18 cellular contexts compared by ENCODE assay signal in the genomic region with DNA sequence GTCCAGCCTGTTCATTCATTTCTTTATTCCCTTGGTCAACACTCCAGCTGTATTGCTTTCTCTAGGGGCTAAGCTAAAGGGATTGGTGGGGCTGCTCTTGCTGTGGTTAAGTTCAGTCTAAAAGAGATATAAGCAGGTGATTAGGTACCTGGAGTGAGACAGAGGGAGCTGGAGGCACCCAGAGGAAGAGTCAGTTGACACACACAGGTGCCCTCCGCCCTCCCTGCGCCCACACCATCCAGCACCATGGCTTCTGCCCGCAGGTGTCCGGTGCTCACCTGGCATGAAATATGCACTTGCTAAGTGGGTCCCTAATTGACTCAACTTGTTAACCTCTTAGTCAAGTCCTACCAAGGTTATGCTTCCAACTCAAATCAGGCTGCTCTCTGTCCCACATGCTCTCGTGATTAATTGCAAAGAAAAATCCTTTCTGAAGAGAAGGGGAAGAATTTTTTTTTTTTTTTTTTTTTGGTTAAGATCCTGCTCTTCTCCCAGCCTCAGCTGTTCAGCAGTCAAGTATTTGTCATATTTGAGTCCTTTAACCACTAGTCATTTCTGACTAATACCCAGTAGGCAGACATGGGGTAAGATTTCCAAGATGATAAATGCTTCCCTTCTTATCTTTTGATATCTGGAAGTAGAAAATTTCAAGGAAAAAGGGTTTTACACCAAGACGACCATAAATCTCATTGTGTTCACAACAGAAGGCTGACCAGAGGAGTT.
A peak's percentile ranks its signal among the peaks of the same experiment; 100 is the strongest.
DNase-seq lines count a peak whose midpoint lies in the region; ATAC-seq and TF ChIP-seq lines count a peak whose summit lies in the region.
"Had no signal": no experiment of that assay in that cellular context is flagged by ENCODE, and none has a peak within 500 bp of the region (broad histone marks: within the 10 kb centered on the region; RNA-seq: fewer than 3 reads in every experiment).

No MANE protein-coding gene starts in this region.

- no peak overlapping the region for H3K9ac ChIP-seq in neural progenitor cell
- H3K9ac ChIP-seq: GM23248 had no signal

- POLR2A ChIA-PET in RWPE1 (lab: Yijun Ruan, JAX; ENCODE audit: low non-redundant PET), result interaction anchor here (0.6 kb wide), 1 partner anchor 191 kb away, joined by 8 read pairs; no protein-coding TSS in a partner anchor

- peak overlapping the region; percentile 11 for H3K4me3 Mint-ChIP-seq in neural progenitor cell
- H3K4me3 Mint-ChIP-seq: CD4-positive, CD25-positive, alpha-beta regulatory T cell had no signal

- no peaks in the 10 kb centered on the region for H3K79me2 ChIP-seq in neural progenitor cell (ENCODE audit: low read depth)

- H3K9me3 Mint-ChIP-seq in neural progenitor cell, result peaks cover 9% of the 10 kb centered on the region
- H3K9me3 Mint-ChIP-seq: CD4-positive, CD25-positive, alpha-beta regulatory T cell had no signal

- H4K20me1 ChIP-seq in neural progenitor cell (ENCODE audit: low read depth), result no peaks in the 10 kb centered on the region

- H3K4me1 ChIP-seq in neural progenitor cell, result peaks cover 8% of the 10 kb centered on the region

- H3K4me3 ChIP-seq in neural progenitor cell (no peak overlapping the region), H7 (ENCODE audit: insufficient read depth, low read depth, low read length) (no peak overlapping the region)
- H3K4me3 ChIP-seq: GM12878, GM23248, PC-9 had no signal

- H3K36me3 ChIP-seq in neural progenitor cell (no peaks in the 10 kb centered on the region), H7 (replicated peaks; ENCODE audit: control insufficient read depth, insufficient read depth, low read length) (no peaks in the 10 kb centered on the region)

- no peak for ATAC-seq in HG02852 (IDR thresholded peaks at IDR 0.05; ENCODE audit: unreplicated experiment)
- ATAC-seq: GM12878, HCT116, SK-N-SH treated with all-trans-retinoic acid at 6 μM for 48 hours had no signal

- CTCF ChIA-PET in RWPE1 (lab: Yijun Ruan, JAX), result interaction anchor here (0.5 to 0.7 kb wide), 2 partner anchors 234 to 278 kb away, joined by 4 to 6 read pairs; no protein-coding TSS in a partner anchor

- H3K27me3 Mint-ChIP-seq in neural progenitor cell (ENCODE audit: insufficient read depth, low read depth), result peaks cover 8% of the 10 kb centered on the region
- H3K27me3 Mint-ChIP-seq: CD4-positive, CD25-positive, alpha-beta regulatory T cell had no signal

- H3F3A ChIP-seq in neural progenitor cell (ENCODE audit: low read depth), result peaks cover 5% of the 10 kb centered on the region

- H3K27ac Mint-ChIP-seq in neural progenitor cell, result no peak overlapping the region
- H3K27ac Mint-ChIP-seq: CD4-positive, CD25-positive, alpha-beta regulatory T cell had no signal

- no peak overlapping the region for H3K4me2 ChIP-seq in neural progenitor cell
- H3K4me2 ChIP-seq: PC-9 had no signal

- H3K36me3 Mint-ChIP-seq in neural progenitor cell, result no peaks in the 10 kb centered on the region
- H3K36me3 Mint-ChIP-seq: CD4-positive, CD25-positive, alpha-beta regulatory T cell had no signal

- H3K27me3 ChIP-seq in neural progenitor cell, result no peaks in the 10 kb centered on the region
- H3K27me3 ChIP-seq in H7 (ENCODE audit: control insufficient read depth, insufficient read depth, low read length), result no peaks in the 10 kb centered on the region

- H3K27ac ChIP-seq in RWPE1 (no peak overlapping the region), neural progenitor cell (no peak overlapping the region)
- H3K27ac ChIP-seq: GM23248, PC-9 had no signal

- DNase-seq in EH (ENCODE audit: low read depth), result peak; percentile 5
- DNase-seq in HT1080 (ENCODE audit: low read depth), result peak; percentile 10
- DNase-seq in RWPE1 (ENCODE audit: low spot score), result peak; percentile 13
- no peak for DNase-seq in neural progenitor cell (ENCODE audit: low spot score)
- no peak for DNase-seq in NCI-H69 (lab: John Stamatoyannopoulos, UW)
- no peak for DNase-seq in H7
- no peak for DNase-seq in HuH-7.5 (ENCODE audit: low spot score)
- DNase-seq: CD4-positive, CD25-positive, alpha-beta regulatory T cell; GM23248; NCI-H1105 treated with DMSO at 0.1 percent for 48 hours; NCI-H2081 treated with DMSO at 0.1 percent for 48 hours; NCI-H446; NCI-H526; PC-9 had no signal

- no peak overlapping the region for H2AFZ ChIP-seq in neural progenitor cell (replicated peaks)
- H2AFZ ChIP-seq: GM23248, PC-9 had no signal

- no peak for TF ChIP-seq CTCF in RWPE1 (conservative IDR thresholded peaks at IDR 0.05; ENCODE audit: low read depth)
- TF ChIP-seq CTCF in neural progenitor cell (IDR thresholded peaks at IDR 0.05), result no peak

- no peaks in the 10 kb centered on the region for H3K9me3 ChIP-seq in neural progenitor cell (ENCODE audit: low read depth)

- peaks cover 12% of the 10 kb centered on the region for H3K4me1 Mint-ChIP-seq in neural progenitor cell

Comparison
In these comparisons a context has a peak if more than half of its experiments do, and no peak if none do; other contexts are left out.
1. DNase-seq: peak in EH (single experiment), HT1080 (single experiment) and RWPE1 (single experiment); none in neural progenitor cell (single experiment), NCI-H69 (single experiment), H7 (single experiment) and HuH-7.5 (single experiment).